In genomic region chr2:240953426-240954425, GRCh38 we compare ENCODE assay signal across 2 cellular contexts.
TF ChIP-seq lines count a peak whose summit lies in the region.

No MANE protein-coding gene starts in this region.

TF ChIP-seq in SK-N-SH, 30 proteins besides CTCF, POLR2A, EP300 and RAD21 (continued from another document):
- TF ChIP-seq REST (IDR thresholded peaks at IDR 0.05; ENCODE audit: low read depth, low read length) (no peak), USF1 (IDR thresholded peaks at IDR 0.05; ENCODE audit: borderline replicate concordance, low read depth) (no peak), NFIC (IDR thresholded peaks at IDR 0.05; ENCODE audit: borderline replicate concordance) (no peak), FOXM1 (IDR thresholded peaks at IDR 0.05; ENCODE audit: low read depth) (no peak), RXRA (IDR thresholded peaks at IDR 0.05; ENCODE audit: borderline replicate concordance, low read depth) (no peak), YY1 (IDR thresholded peaks at IDR 0.05; ENCODE audit: low read depth) (no peak), USF2 (IDR thresholded peaks at IDR 0.05; ENCODE audit: borderline replicate concordance, low read depth, low read length) (no peak), MAX (IDR thresholded peaks at IDR 0.05; ENCODE audit: low read depth) (no peak), POLR2AphosphoS5 (IDR thresholded peaks at IDR 0.05; ENCODE audit: low read depth, low read length) (no peak), FOSL2 (IDR thresholded peaks at IDR 0.05; ENCODE audit: borderline replicate concordance, low read depth) (no peak)

TF ChIP-seq in SK-N-SH treated with all-trans-retinoic acid at 6 μM for 48 hours, 23 proteins besides CTCF, POLR2A, EP300 and RAD21 (continued from another document):
- TF ChIP-seq POU6F1 (CRISPR knock-in tag; IDR thresholded peaks at IDR 0.05; ENCODE audit: borderline replicate concordance, low read depth), result no peak
- TF ChIP-seq PPARA (CRISPR knock-in tag; IDR thresholded peaks at IDR 0.05; ENCODE audit: borderline replicate concordance), result no peak
- TF ChIP-seq TCF4 (CRISPR knock-in tag; IDR thresholded peaks at IDR 0.05; ENCODE audit: borderline replicate concordance), result no peak
- no peak for TF ChIP-seq ZNF70 (CRISPR knock-in tag; IDR thresholded peaks at IDR 0.05)
- TF ChIP-seq CSRNP3 (CRISPR knock-in tag; IDR thresholded peaks at IDR 0.05), result no peak
- TF ChIP-seq CREB5 (CRISPR knock-in tag; IDR thresholded peaks at IDR 0.05; ENCODE audit: low read depth), result no peak
- TF ChIP-seq OSR1 (CRISPR knock-in tag; IDR thresholded peaks at IDR 0.05), result no peak
